In genomic region chr5:40409600-40409999, GRCh38 we compare ENCODE assay signal across 11 cellular contexts.
DNase-seq lines count a peak whose midpoint lies in the region; ATAC-seq and TF ChIP-seq lines count a peak whose summit lies in the region.
"Had no signal": no experiment of that assay in that cellular context is flagged by ENCODE, and none has a peak within 500 bp of the region (broad histone marks: within the 10 kb centered on the region; RNA-seq: fewer than 3 reads in every experiment).

No MANE protein-coding gene starts in this region.

- POLR2A ChIA-PET in activated B cell treated with CpG ODN at 0.5 μM for 24 hours (lab: Charles Lee), result interaction anchor here (2.0 kb wide), 1 partner anchor 27 kb away, joined by 7 read pairs; no protein-coding TSS in a partner anchor

- H3K36me3 Mint-ChIP-seq in activated B cell treated with CpG ODN at 0.5 μM for 24 hours (ENCODE audit: low read depth), result no peaks in the 10 kb centered on the region

- H3K4me3 ChIP-seq in right atrium auricular region (no peak overlapping the region), heart right ventricle (peak overlapping the region in 1 of 10 donors; percentile 24), stomach (no peak overlapping the region)

- no peak for DNase-seq in Right ventricle myocardium inferior (ENCODE audit: missing footprints)
- DNase-seq in right atrium auricular region (ENCODE audit: low spot score), result no peak
- DNase-seq in activated B cell treated with CpG ODN at 0.5 μM for 24 hours, result no peak
- peak in 1 of 2 donors; percentile 11 for DNase-seq in heart right ventricle
- DNase-seq in stomach, result no peak
- DNase-seq in erythroblast (lab: John Stamatoyannopoulos, UW), result no peak
- no peak for DNase-seq in DMS 273 treated with DMSO at 0.1 percent for 48 hours (lab: John Stamatoyannopoulos, UW)
- DNase-seq: amniotic stem cell, NCI-H1694 treated with DMSO at 0.1 percent for 48 hours, SK-N-SH had no signal

- no peak for TF ChIP-seq EP300 in stomach (IDR thresholded peaks at IDR 0.05)

- no peaks in the 10 kb centered on the region for H3K27me3 Mint-ChIP-seq in activated B cell treated with CpG ODN at 0.5 μM for 24 hours

- H3K4me3 Mint-ChIP-seq in activated B cell treated with CpG ODN at 0.5 μM for 24 hours, result peak overlapping the region; percentile 13

- peak overlapping the region; percentile 46 for H3K27ac Mint-ChIP-seq in activated B cell treated with CpG ODN at 0.5 μM for 24 hours

- H3K4me1 ChIP-seq in right atrium auricular region (peaks cover 0 to 27% of the 10 kb centered on the region in 2 donors), heart right ventricle (peaks cover 8 to 86% (median 42%) of the 10 kb centered on the region in 9 donors), stomach (peaks cover 0 to 31% (median 5%) of the 10 kb centered on the region in 4 donors)

- H3K4me1 Mint-ChIP-seq in activated B cell treated with CpG ODN at 0.5 μM for 24 hours, result peaks cover 52% of the 10 kb centered on the region

- H3K27ac ChIP-seq in right atrium auricular region, result no peak overlapping the region
- H3K27ac ChIP-seq in heart right ventricle, result peak overlapping the region in 8 of 10 donors; percentile 17 to 88 (median 68)
- peak overlapping the region in 4 of 5 donors; percentile 31 to 71 (median 60) for H3K27ac ChIP-seq in stomach

- ATAC-seq in Right ventricle myocardium inferior (peak; percentile 50), activated B cell treated with CpG ODN at 0.5 μM for 24 hours (ENCODE audit: low read depth) (no peak), heart right ventricle (peak in 1 of 8 donors; percentile 21), HG03097 (IDR thresholded peaks at IDR 0.05; ENCODE audit: low FRiP score, unreplicated experiment) (no peak)

- H3K9me3 ChIP-seq in right atrium auricular region, result no peaks in the 10 kb centered on the region
- no peaks in the 10 kb centered on the region for H3K9me3 ChIP-seq in heart right ventricle
- H3K9me3 ChIP-seq in stomach, result no peaks in the 10 kb centered on the region
- H3K9me3 ChIP-seq: SK-N-SH had no signal

- intact Hi-C loops in Right ventricle myocardium inferior (cut with DNase I), result no loop called here
- intact Hi-C loops in activated B cell treated with CpG ODN at 0.5 μM for 24 hours (cut with micrococcal nuclease), result loop anchor here (1.0 kb wide), 1 partner anchor 8 kb away; no protein-coding TSS in a partner anchor
- intact Hi-C loops in heart right ventricle (cut with DNase I), result loop anchor here in 4 of 10 donors (10.0 kb wide), 2 partner anchors 205 to 275 kb away; no protein-coding TSS in a partner anchor
- intact Hi-C loops in stomach (cut with DNase I; ENCODE audit: low total_unique reads), result no loop called here

- CTCF ChIA-PET in activated B cell treated with CpG ODN at 0.5 μM for 24 hours (lab: Charles Lee), result interaction anchor here (1.0 kb wide), 2 partner anchors 75 to 460 kb away, joined by 3 read pairs; no protein-coding TSS in a partner anchor

- no peak for TF ChIP-seq CTCF in right atrium auricular region (IDR thresholded peaks at IDR 0.05)
- TF ChIP-seq CTCF in activated B cell treated with CpG ODN at 0.5 μM for 24 hours (IDR thresholded peaks at IDR 0.05), result no peak
- TF ChIP-seq CTCF in heart right ventricle (IDR thresholded peaks at IDR 0.05), result no peak
- no peak for TF ChIP-seq CTCF in stomach (IDR thresholded peaks at IDR 0.05)

- H3K9me3 Mint-ChIP-seq in activated B cell treated with CpG ODN at 0.5 μM for 24 hours, result no peaks in the 10 kb centered on the region

- TF ChIP-seq POLR2A in stomach (IDR thresholded peaks at IDR 0.05) (no peak), erythroblast (IDR thresholded peaks at IDR 0.05; ENCODE audit: low read length) (no peak)

- 61 to 62% methylated on average over 4 of the region's 4 CpGs for WGBS in heart right ventricle, 2 donors
- WGBS in stomach, 5 donors, result 64 to 80% (median 66%) methylated on average over 4 of the region's 4 CpGs

- H3K27me3 ChIP-seq in right atrium auricular region (no peaks in the 10 kb centered on the region), heart right ventricle (no peaks in the 10 kb centered on the region), stomach (no peaks in the 10 kb centered on the region)

- no peaks in the 10 kb centered on the region for H3K36me3 ChIP-seq in right atrium auricular region
- H3K36me3 ChIP-seq in heart right ventricle, result no peaks in the 10 kb centered on the region
- H3K36me3 ChIP-seq in stomach, result no peaks in the 10 kb centered on the region

Comparison
In these comparisons a context has a peak if more than half of its experiments do, and no peak if none do; other contexts are left out.
1. H3K27ac ChIP-seq: peak in heart right ventricle (8 of 10) and stomach (4 of 5); none in right atrium auricular region (0 of 2).